Comparison of ENCODE assay signal across 1 cellular context in genomic region chr1:904271-904950, GRCh38.
TF ChIP-seq lines count a peak whose summit lies in the region.

No MANE protein-coding gene starts in this region.

TF ChIP-seq in WTC11, 78 proteins besides CTCF, POLR2A, EP300 and RAD21 (continued from another document and continues in another):
- TF ChIP-seq FOXP4 (CRISPR knock-in tag; IDR thresholded peaks at IDR 0.05) (peak; percentile 79; the same call in 1 of the 2 replicates), GABPB1 (CRISPR knock-in tag; IDR thresholded peaks at IDR 0.05) (no peak), ZNF317 (CRISPR knock-in tag; IDR thresholded peaks at IDR 0.05; ENCODE audit: borderline replicate concordance, low read depth) (no peak), E2F1 (CRISPR knock-in tag; IDR thresholded peaks at IDR 0.05) (0 out of 2 replicates have a peak, but pooled peaks have one; percentile 24), FOXJ3 (CRISPR knock-in tag; IDR thresholded peaks at IDR 0.05; ENCODE audit: borderline replicate concordance) (no peak), ZNF396 (CRISPR knock-in tag; IDR thresholded peaks at IDR 0.05; ENCODE audit: borderline replicate concordance) (no peak), JAZF1 (CRISPR knock-in tag; IDR thresholded peaks at IDR 0.05) (no peak), SMAD3 (CRISPR knock-in tag; IDR thresholded peaks at IDR 0.05; ENCODE audit: borderline replicate concordance) (peak; percentile 79), ZNF416 (CRISPR knock-in tag; IDR thresholded peaks at IDR 0.05) (no peak), RORB (CRISPR knock-in tag; IDR thresholded peaks at IDR 0.05) (no peak), GRHL2 (CRISPR knock-in tag; IDR thresholded peaks at IDR 0.05; ENCODE audit: insufficient replicate concordance, severe bottlenecking) (no peak), STAT6 (CRISPR knock-in tag; conservative IDR thresholded peaks at IDR 0.05; ENCODE audit: low read depth) (no peak), ZNF423 (CRISPR knock-in tag; IDR thresholded peaks at IDR 0.05) (no peak), NR2C2 (CRISPR knock-in tag; IDR thresholded peaks at IDR 0.05) (no peak), AFF4 (CRISPR knock-in tag; IDR thresholded peaks at IDR 0.05; ENCODE audit: borderline replicate concordance) (no peak), RELA (CRISPR knock-in tag; IDR thresholded peaks at IDR 0.05; ENCODE audit: borderline replicate concordance) (no peak), PRRX2 (CRISPR knock-in tag; IDR thresholded peaks at IDR 0.05) (no peak), CREB1 (CRISPR knock-in tag; IDR thresholded peaks at IDR 0.05) (no peak)
- TF ChIP-seq, protein P1, sequence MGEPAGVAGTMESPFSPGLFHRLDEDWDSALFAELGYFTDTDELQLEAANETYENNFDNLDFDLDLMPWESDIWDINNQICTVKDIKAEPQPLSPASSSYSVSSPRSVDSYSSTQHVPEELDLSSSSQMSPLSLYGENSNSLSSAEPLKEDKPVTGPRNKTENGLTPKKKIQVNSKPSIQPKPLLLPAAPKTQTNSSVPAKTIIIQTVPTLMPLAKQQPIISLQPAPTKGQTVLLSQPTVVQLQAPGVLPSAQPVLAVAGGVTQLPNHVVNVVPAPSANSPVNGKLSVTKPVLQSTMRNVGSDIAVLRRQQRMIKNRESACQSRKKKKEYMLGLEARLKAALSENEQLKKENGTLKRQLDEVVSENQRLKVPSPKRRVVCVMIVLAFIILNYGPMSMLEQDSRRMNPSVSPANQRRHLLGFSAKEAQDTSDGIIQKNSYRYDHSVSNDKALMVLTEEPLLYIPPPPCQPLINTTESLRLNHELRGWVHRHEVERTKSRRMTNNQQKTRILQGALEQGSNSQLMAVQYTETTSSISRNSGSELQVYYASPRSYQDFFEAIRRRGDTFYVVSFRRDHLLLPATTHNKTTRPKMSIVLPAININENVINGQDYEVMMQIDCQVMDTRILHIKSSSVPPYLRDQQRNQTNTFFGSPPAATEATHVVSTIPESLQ (CRISPR knock-in tag; IDR thresholded peaks at IDR 0.05) = no peak
- TF ChIP-seq, protein P2, sequence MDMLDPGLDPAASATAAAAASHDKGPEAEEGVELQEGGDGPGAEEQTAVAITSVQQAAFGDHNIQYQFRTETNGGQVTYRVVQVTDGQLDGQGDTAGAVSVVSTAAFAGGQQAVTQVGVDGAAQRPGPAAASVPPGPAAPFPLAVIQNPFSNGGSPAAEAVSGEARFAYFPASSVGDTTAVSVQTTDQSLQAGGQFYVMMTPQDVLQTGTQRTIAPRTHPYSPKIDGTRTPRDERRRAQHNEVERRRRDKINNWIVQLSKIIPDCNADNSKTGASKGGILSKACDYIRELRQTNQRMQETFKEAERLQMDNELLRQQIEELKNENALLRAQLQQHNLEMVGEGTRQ (CRISPR knock-in tag; IDR thresholded peaks at IDR 0.05) = no peak
- TF ChIP-seq, protein P3, sequence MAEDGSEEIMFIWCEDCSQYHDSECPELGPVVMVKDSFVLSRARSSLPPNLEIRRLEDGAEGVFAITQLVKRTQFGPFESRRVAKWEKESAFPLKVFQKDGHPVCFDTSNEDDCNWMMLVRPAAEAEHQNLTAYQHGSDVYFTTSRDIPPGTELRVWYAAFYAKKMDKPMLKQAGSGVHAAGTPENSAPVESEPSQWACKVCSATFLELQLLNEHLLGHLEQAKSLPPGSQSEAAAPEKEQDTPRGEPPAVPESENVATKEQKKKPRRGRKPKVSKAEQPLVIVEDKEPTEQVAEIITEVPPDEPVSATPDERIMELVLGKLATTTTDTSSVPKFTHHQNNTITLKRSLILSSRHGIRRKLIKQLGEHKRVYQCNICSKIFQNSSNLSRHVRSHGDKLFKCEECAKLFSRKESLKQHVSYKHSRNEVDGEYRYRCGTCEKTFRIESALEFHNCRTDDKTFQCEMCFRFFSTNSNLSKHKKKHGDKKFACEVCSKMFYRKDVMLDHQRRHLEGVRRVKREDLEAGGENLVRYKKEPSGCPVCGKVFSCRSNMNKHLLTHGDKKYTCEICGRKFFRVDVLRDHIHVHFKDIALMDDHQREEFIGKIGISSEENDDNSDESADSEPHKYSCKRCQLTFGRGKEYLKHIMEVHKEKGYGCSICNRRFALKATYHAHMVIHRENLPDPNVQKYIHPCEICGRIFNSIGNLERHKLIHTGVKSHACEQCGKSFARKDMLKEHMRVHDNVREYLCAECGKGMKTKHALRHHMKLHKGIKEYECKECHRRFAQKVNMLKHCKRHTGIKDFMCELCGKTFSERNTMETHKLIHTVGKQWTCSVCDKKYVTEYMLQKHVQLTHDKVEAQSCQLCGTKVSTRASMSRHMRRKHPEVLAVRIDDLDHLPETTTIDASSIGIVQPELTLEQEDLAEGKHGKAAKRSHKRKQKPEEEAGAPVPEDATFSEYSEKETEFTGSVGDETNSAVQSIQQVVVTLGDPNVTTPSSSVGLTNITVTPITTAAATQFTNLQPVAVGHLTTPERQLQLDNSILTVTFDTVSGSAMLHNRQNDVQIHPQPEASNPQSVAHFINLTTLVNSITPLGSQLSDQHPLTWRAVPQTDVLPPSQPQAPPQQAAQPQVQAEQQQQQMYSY (CRISPR knock-in tag; IDR thresholded peaks at IDR 0.05) = no peak
- TF ChIP-seq, protein P4, sequence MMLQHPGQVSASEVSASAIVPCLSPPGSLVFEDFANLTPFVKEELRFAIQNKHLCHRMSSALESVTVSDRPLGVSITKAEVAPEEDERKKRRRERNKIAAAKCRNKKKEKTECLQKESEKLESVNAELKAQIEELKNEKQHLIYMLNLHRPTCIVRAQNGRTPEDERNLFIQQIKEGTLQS (CRISPR knock-in tag; conservative IDR thresholded peaks at IDR 0.05) = no peak
- TF ChIP-seq, protein P5, sequence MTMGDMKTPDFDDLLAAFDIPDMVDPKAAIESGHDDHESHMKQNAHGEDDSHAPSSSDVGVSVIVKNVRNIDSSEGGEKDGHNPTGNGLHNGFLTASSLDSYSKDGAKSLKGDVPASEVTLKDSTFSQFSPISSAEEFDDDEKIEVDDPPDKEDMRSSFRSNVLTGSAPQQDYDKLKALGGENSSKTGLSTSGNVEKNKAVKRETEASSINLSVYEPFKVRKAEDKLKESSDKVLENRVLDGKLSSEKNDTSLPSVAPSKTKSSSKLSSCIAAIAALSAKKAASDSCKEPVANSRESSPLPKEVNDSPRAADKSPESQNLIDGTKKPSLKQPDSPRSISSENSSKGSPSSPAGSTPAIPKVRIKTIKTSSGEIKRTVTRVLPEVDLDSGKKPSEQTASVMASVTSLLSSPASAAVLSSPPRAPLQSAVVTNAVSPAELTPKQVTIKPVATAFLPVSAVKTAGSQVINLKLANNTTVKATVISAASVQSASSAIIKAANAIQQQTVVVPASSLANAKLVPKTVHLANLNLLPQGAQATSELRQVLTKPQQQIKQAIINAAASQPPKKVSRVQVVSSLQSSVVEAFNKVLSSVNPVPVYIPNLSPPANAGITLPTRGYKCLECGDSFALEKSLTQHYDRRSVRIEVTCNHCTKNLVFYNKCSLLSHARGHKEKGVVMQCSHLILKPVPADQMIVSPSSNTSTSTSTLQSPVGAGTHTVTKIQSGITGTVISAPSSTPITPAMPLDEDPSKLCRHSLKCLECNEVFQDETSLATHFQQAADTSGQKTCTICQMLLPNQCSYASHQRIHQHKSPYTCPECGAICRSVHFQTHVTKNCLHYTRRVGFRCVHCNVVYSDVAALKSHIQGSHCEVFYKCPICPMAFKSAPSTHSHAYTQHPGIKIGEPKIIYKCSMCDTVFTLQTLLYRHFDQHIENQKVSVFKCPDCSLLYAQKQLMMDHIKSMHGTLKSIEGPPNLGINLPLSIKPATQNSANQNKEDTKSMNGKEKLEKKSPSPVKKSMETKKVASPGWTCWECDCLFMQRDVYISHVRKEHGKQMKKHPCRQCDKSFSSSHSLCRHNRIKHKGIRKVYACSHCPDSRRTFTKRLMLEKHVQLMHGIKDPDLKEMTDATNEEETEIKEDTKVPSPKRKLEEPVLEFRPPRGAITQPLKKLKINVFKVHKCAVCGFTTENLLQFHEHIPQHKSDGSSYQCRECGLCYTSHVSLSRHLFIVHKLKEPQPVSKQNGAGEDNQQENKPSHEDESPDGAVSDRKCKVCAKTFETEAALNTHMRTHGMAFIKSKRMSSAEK (CRISPR knock-in tag; IDR thresholded peaks at IDR 0.05; ENCODE audit: borderline replicate concordance) = no peak
- TF ChIP-seq, protein P6, sequence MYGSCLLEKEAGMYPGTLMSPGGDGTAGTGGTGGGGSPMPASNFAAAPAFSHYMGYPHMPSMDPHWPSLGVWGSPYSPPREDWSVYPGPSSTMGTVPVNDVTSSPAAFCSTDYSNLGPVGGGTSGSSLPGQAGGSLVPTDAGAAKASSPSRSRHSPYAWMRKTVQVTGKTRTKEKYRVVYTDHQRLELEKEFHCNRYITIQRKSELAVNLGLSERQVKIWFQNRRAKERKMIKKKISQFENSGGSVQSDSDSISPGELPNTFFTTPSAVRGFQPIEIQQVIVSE (CRISPR knock-in tag; IDR thresholded peaks at IDR 0.05; ENCODE audit: borderline replicate concordance) = no peak
- TF ChIP-seq, protein P7, sequence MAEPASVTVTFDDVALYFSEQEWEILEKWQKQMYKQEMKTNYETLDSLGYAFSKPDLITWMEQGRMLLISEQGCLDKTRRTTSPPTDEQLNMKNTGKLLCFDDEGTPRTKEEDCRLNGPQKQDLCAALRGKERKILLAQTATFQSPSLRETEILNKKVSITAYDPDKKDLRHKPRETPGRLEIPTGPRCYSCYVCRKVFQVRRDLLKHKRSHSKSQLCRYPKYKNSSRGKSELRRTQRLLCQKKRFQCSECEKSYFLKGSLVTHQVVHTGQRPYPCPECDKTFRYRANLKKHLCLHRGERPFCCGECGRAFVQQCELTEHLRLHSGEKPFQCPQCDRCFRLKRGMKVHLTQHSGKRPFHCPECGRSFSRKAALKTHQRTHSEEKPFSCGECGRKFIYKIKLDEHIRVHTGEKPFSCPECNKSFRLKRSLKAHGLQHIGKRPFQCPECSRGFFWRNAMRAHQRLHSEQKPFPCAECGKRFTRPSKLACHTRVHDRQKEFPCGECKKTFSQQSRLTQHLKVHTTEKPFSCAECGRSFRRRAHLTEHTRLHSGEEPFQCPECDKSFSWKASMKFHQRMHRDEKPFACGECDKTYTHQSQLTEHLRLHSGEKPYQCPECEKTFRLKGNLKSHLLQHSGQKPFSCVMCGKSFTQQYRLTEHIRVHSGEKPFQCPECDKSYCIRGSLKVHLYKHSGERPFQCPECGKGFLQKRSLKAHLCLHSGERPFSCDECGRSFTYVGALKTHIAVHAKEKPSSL (CRISPR knock-in tag; conservative IDR thresholded peaks at IDR 0.05) = no peak
